Comparison of ENCODE assay signal across 8 cellular contexts in the genomic region with DNA sequence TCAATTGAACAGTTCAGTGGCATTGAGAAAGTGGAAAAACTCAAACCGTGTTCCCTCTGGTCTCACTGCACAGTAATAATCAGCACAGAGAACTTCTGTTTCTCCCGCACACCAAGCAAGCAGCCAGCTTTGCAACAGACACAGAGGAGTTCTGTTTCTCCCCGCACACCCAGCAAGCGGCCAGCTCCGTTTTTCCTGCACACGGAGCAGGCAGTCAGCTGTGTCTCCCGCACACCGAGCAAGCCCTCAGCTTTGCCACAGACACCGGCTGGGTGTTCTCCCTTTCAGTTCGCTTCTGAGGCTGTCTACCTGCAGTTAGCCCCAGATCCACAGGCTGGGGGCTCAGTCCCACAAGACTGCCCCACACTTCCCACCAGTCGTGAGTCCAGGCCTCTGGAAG.
DNase-seq lines count a peak whose midpoint lies in the region; ATAC-seq and TF ChIP-seq lines count a peak whose summit lies in the region.
"Had no signal": no experiment of that assay in that cellular context is flagged by ENCODE, and none has a peak within 500 bp of the region (broad histone marks: within the 10 kb centered on the region; RNA-seq: fewer than 3 reads in every experiment).

No MANE protein-coding gene starts in this region.

- H3K4me3 ChIP-seq in effector memory CD4-positive, alpha-beta T cell (ENCODE audit: insufficient read depth, low read depth, low read length, poor library complexity, severe bottlenecking) = peak overlapping the region; percentile 24
- H3K4me3 ChIP-seq: right atrium auricular region had no signal

- H3K4me1 ChIP-seq in effector memory CD4-positive, alpha-beta T cell (ENCODE audit: control insufficient read depth, insufficient read depth, low read length, poor library complexity, severe bottlenecking) = peaks cover 7% of the 10 kb centered on the region
- H3K4me1 ChIP-seq: right atrium auricular region had no signal

- TF ChIP-seq POLR2A in erythroblast (IDR thresholded peaks at IDR 0.05; ENCODE audit: low read length) = no peak

- no peaks in the 10 kb centered on the region for H3K27me3 ChIP-seq in effector memory CD4-positive, alpha-beta T cell (replicated peaks; ENCODE audit: control insufficient read depth, insufficient read depth, low read length, poor library complexity, severe bottlenecking)
- H3K27me3 ChIP-seq: right atrium auricular region had no signal

- no peak for DNase-seq in activated naive CD4-positive, alpha-beta T cell treated with anti-CD3 and anti-CD28 coated beads, Interleukin-2, amount 10 ng/mL, durations not matched to agents 7 days and 5 days
- no peak for DNase-seq in activated naive CD4-positive, alpha-beta T cell treated with Interleukin-2 at 50 U/mL for 16 hours
- no peak for DNase-seq in effector memory CD4-positive, alpha-beta T cell
- no peak for DNase-seq in stimulated activated naive CD8-positive, alpha-beta T cell treated with anti-CD3 and anti-CD28 coated beads, Interleukin-15, amount 100 ng/mL, for 72 hours
- DNase-seq in SIG-M5 (lab: John Stamatoyannopoulos, UW) (no peak), erythroblast (lab: John Stamatoyannopoulos, UW) (no peak)

- H3K9me3 ChIP-seq in effector memory CD4-positive, alpha-beta T cell (ENCODE audit: control insufficient read depth, low read length) = no peaks in the 10 kb centered on the region
- H3K9me3 ChIP-seq: right atrium auricular region had no signal

- H3K36me3 ChIP-seq in effector memory CD4-positive, alpha-beta T cell (ENCODE audit: control insufficient read depth, insufficient read depth, low read length) = no peaks in the 10 kb centered on the region
- H3K36me3 ChIP-seq: right atrium auricular region had no signal

- H3K27ac ChIP-seq in effector memory CD4-positive, alpha-beta T cell (ENCODE audit: insufficient read depth, low read length, poor library complexity, severe bottlenecking) = no peak overlapping the region
- H3K27ac ChIP-seq: right atrium auricular region had no signal

- H3K9me3 Mint-ChIP-seq in activated naive CD4-positive, alpha-beta T cell treated with anti-CD3 and anti-CD28 coated beads, Interleukin-2, amount 10 ng/mL, durations not matched to agents 7 days and 5 days = peaks cover 3% of the 10 kb centered on the region
- H3K9me3 Mint-ChIP-seq in stimulated activated naive CD8-positive, alpha-beta T cell treated with anti-CD3 and anti-CD28 coated beads, Interleukin-15, amount 100 ng/mL, for 72 hours = no peaks in the 10 kb centered on the region

- peaks cover 2% of the 10 kb centered on the region for H3K36me3 Mint-ChIP-seq in activated naive CD4-positive, alpha-beta T cell treated with anti-CD3 and anti-CD28 coated beads, Interleukin-2, amount 10 ng/mL, durations not matched to agents 7 days and 5 days

- H3K4me3 Mint-ChIP-seq in activated naive CD4-positive, alpha-beta T cell treated with anti-CD3 and anti-CD28 coated beads, Interleukin-2, amount 10 ng/mL, durations not matched to agents 7 days and 5 days = peak overlapping the region; percentile 65
- H3K4me3 Mint-ChIP-seq in stimulated activated naive CD8-positive, alpha-beta T cell treated with anti-CD3 and anti-CD28 coated beads, Interleukin-15, amount 100 ng/mL, for 72 hours = peak overlapping the region; percentile 34 to 63

- CTCF ChIA-PET in activated naive CD4-positive, alpha-beta T cell treated with anti-CD3 and anti-CD28 coated beads, Interleukin-2, amount 10 ng/mL, durations not matched to agents 7 days and 5 days (lab: Charles Lee) = interaction anchor here (1.6 to 1.8 kb wide), 3 partner anchors 9 to 11 kb away, joined by 3 to 9 read pairs (median 4); partner anchors contain the start of gene TALDO1

- H3K4me1 Mint-ChIP-seq in activated naive CD4-positive, alpha-beta T cell treated with anti-CD3 and anti-CD28 coated beads, Interleukin-2, amount 10 ng/mL, durations not matched to agents 7 days and 5 days = peaks cover 24% of the 10 kb centered on the region
- H3K4me1 Mint-ChIP-seq in stimulated activated naive CD8-positive, alpha-beta T cell treated with anti-CD3 and anti-CD28 coated beads, Interleukin-15, amount 100 ng/mL, for 72 hours = peaks cover 18% of the 10 kb centered on the region

- ATAC-seq in stimulated activated naive CD8-positive, alpha-beta T cell treated with anti-CD3 and anti-CD28 coated beads, Interleukin-15, amount 100 ng/mL, for 72 hours = peak; percentile 46
- ATAC-seq: left lobe of liver had no signal

- H3K27ac Mint-ChIP-seq in activated naive CD4-positive, alpha-beta T cell treated with anti-CD3 and anti-CD28 coated beads, Interleukin-2, amount 10 ng/mL, durations not matched to agents 7 days and 5 days = peak overlapping the region; percentile 80
- no peak overlapping the region for H3K27ac Mint-ChIP-seq in stimulated activated naive CD8-positive, alpha-beta T cell treated with anti-CD3 and anti-CD28 coated beads, Interleukin-15, amount 100 ng/mL, for 72 hours

- peaks cover 46% of the 10 kb centered on the region for H3K27me3 Mint-ChIP-seq in activated naive CD4-positive, alpha-beta T cell treated with anti-CD3 and anti-CD28 coated beads, Interleukin-2, amount 10 ng/mL, durations not matched to agents 7 days and 5 days
- peaks cover 6% of the 10 kb centered on the region for H3K27me3 Mint-ChIP-seq in stimulated activated naive CD8-positive, alpha-beta T cell treated with anti-CD3 and anti-CD28 coated beads, Interleukin-15, amount 100 ng/mL, for 72 hours
